In genomic region chr4:7943211-7943610, GRCh38 we compare ENCODE assay signal across 25 cellular contexts.
"Had no signal": no experiment of that assay in that cellular context is flagged by ENCODE, and none has a peak within 500 bp of the region (broad histone marks: within the 10 kb centered on the region; RNA-seq: fewer than 3 reads in every experiment).

No MANE protein-coding gene starts in this region.

- ATAC-seq: effector memory CD8-positive, alpha-beta T cell; heart right ventricle; left cardiac atrium; left lung; natural killer cell; psoas muscle; right cardiac atrium; stimulated activated memory B cell treated with anti-CD40 and anti-IgM and Interleukin-4, amounts not matched to agents 10 μg/mL and 1 μg/mL and 100 μg/mL, for 72 hours; stimulated activated naive CD8-positive, alpha-beta T cell treated with anti-CD3 and anti-CD28 coated beads, Interleukin-15, Interleukin-2, amounts not matched to agents 100 U/mL and 50 U/mL, for 24 hours; upper lobe of right lung had no signal

- DNase-seq: cortex of kidney; effector memory CD8-positive, alpha-beta T cell; erythroblast; esophagus squamous epithelium; foreskin melanocyte; glutamatergic neuron; heart right ventricle; hippocampal formation; left cardiac atrium; left lung; mesendoderm; natural killer cell; psoas muscle; right cardiac atrium; spleen; stimulated activated CD4-positive, alpha-beta T cell treated with anti-CD3 and anti-CD28 coated beads, Interleukin-4, amount 100 ng/mL, for 4 hours; stimulated activated naive CD8-positive, alpha-beta T cell treated with anti-CD3 and anti-CD28 coated beads, Interleukin-15, Interleukin-2, amounts not matched to agents 100 U/mL and 50 U/mL, for 24 hours had no signal

- H3K27ac ChIP-seq: esophagus squamous epithelium, heart right ventricle, left lung, neural progenitor cell, parathyroid adenoma, psoas muscle, skin epidermis, spleen, thoracic aorta, tibial nerve, upper lobe of right lung, uterus had no signal
